ENCODE assay signal across 28 cellular contexts in genomic region chr10:11476035-11476434, GRCh38.
DNase-seq lines count a peak whose midpoint lies in the region; ATAC-seq, FAIRE-seq and TF ChIP-seq lines count a peak whose summit lies in the region.
"Had no signal": no experiment of that assay in that cellular context is flagged by ENCODE, and none has a peak within 500 bp of the region (broad histone marks: within the 10 kb centered on the region; RNA-seq: fewer than 3 reads in every experiment).

No MANE protein-coding gene starts in this region.

- H3K36me3 Mint-ChIP-seq in endodermal cell (ENCODE audit: low read depth) (peaks cover 20% of the 10 kb centered on the region), nephron progenitor cell (ENCODE audit: low read depth) (peaks cover 39% of the 10 kb centered on the region)
- H3K36me3 Mint-ChIP-seq: natural killer cell treated with Interleukin-12 subunit alpha and Interleukin-12 subunit beta and Interleukin-15 and Interleukin-18, amount 100 ng/mL, for 72 hours had no signal

- ATAC-seq in pancreas = no peak
- ATAC-seq in activated CD4-positive, CD25-positive, alpha-beta regulatory T cell treated with anti-CD3 and anti-CD28 coated beads, Interleukin-2, amount 50 U/mL, for 24 hours = no peak
- no peak for ATAC-seq in GM18520 (IDR thresholded peaks at IDR 0.05; ENCODE audit: unreplicated experiment)
- ATAC-seq: heart left ventricle; K562; natural killer cell treated with Interleukin-12 subunit alpha and Interleukin-12 subunit beta and Interleukin-15 and Interleukin-18, amount 100 ng/mL, for 72 hours; right lobe of liver had no signal

- H3K4me1 ChIP-seq in endodermal cell (ENCODE audit: control insufficient read depth, insufficient read depth, low read length) = no peaks in the 10 kb centered on the region
- no peaks in the 10 kb centered on the region for H3K4me1 ChIP-seq in pancreas
- H3K4me1 ChIP-seq: right lobe of liver, thyroid gland had no signal

- H3K9me3 Mint-ChIP-seq in endodermal cell (no peaks in the 10 kb centered on the region), nephron progenitor cell (no peaks in the 10 kb centered on the region)
- H3K9me3 Mint-ChIP-seq: activated CD4-positive, alpha-beta T cell treated with anti-CD3 and anti-CD28 coated beads, Interleukin-2, amount 10 ng/mL, durations not matched to agents 24 days and 14 days; natural killer cell treated with Interleukin-12 subunit alpha and Interleukin-12 subunit beta and Interleukin-15 and Interleukin-18, amount 100 ng/mL, for 72 hours; stimulated activated naive CD8-positive, alpha-beta T cell treated with anti-CD3 and anti-CD28 coated beads, Interleukin-15, Interleukin-2, amounts not matched to agents 100 ng/mL and 50 ng/mL, for 24 hours had no signal

- no peak overlapping the region for H3K4me3 Mint-ChIP-seq in endodermal cell
- no peak overlapping the region for H3K4me3 Mint-ChIP-seq in nephron progenitor cell
- H3K4me3 Mint-ChIP-seq: activated CD4-positive, alpha-beta T cell treated with anti-CD3 and anti-CD28 coated beads, Interleukin-2, amount 10 ng/mL, durations not matched to agents 24 days and 14 days; natural killer cell treated with Interleukin-12 subunit alpha and Interleukin-12 subunit beta and Interleukin-15 and Interleukin-18, amount 100 ng/mL, for 72 hours; stimulated activated naive CD8-positive, alpha-beta T cell treated with anti-CD3 and anti-CD28 coated beads, Interleukin-15, Interleukin-2, amounts not matched to agents 100 ng/mL and 50 ng/mL, for 24 hours had no signal

- TF ChIP-seq CTCF in endodermal cell (conservative IDR thresholded peaks at IDR 0.05) = no peak
- no peak for TF ChIP-seq CTCF in nephron progenitor cell (IDR thresholded peaks at IDR 0.05)
- no peak for TF ChIP-seq CTCF in pancreas (IDR thresholded peaks at IDR 0.05)

- intact Hi-C loops in pancreas (cut with DNase I) = no loop called here

- H3K27me3 ChIP-seq in endodermal cell (ENCODE audit: control insufficient read depth, insufficient read depth, low read length, poor library complexity, severe bottlenecking) (no peaks in the 10 kb centered on the region), pancreas (no peaks in the 10 kb centered on the region)
- H3K27me3 ChIP-seq: heart left ventricle, right lobe of liver, thyroid gland had no signal

- no peak overlapping the region for H3K4me3 ChIP-seq in endodermal cell (ENCODE audit: low read length)
- H3K4me3 ChIP-seq in pancreas = no peak overlapping the region
- H3K4me3 ChIP-seq: heart left ventricle, K562, right lobe of liver, thyroid gland had no signal

- H3K9me3 ChIP-seq in endodermal cell (ENCODE audit: control insufficient read depth, low read length) = no peaks in the 10 kb centered on the region
- no peaks in the 10 kb centered on the region for H3K9me3 ChIP-seq in pancreas
- H3K9me3 ChIP-seq: heart left ventricle, right lobe of liver, SK-N-SH, thyroid gland had no signal

- peak overlapping the region; percentile 76 for H3K27ac Mint-ChIP-seq in endodermal cell
- peak overlapping the region; percentile 40 for H3K27ac Mint-ChIP-seq in nephron progenitor cell
- H3K27ac Mint-ChIP-seq: activated CD4-positive, alpha-beta T cell treated with anti-CD3 and anti-CD28 coated beads, Interleukin-2, amount 10 ng/mL, durations not matched to agents 24 days and 14 days; natural killer cell treated with Interleukin-12 subunit alpha and Interleukin-12 subunit beta and Interleukin-15 and Interleukin-18, amount 100 ng/mL, for 72 hours; stimulated activated naive CD8-positive, alpha-beta T cell treated with anti-CD3 and anti-CD28 coated beads, Interleukin-15, Interleukin-2, amounts not matched to agents 100 ng/mL and 50 ng/mL, for 24 hours had no signal

- H3K36me3 ChIP-seq in endodermal cell (ENCODE audit: control insufficient read depth, insufficient read depth, low read length) (peaks cover 4% of the 10 kb centered on the region), pancreas (peaks cover 0 to 3% (median 0%) of the 10 kb centered on the region in 3 donors)

- H3K27me3 Mint-ChIP-seq in endodermal cell (ENCODE audit: insufficient read depth) (no peaks in the 10 kb centered on the region), nephron progenitor cell (ENCODE audit: low read depth, poor library complexity) (no peaks in the 10 kb centered on the region)
- H3K27me3 Mint-ChIP-seq: activated CD4-positive, alpha-beta T cell treated with anti-CD3 and anti-CD28 coated beads, Interleukin-2, amount 10 ng/mL, durations not matched to agents 24 days and 14 days; natural killer cell treated with Interleukin-12 subunit alpha and Interleukin-12 subunit beta and Interleukin-15 and Interleukin-18, amount 100 ng/mL, for 72 hours; stimulated activated naive CD8-positive, alpha-beta T cell treated with anti-CD3 and anti-CD28 coated beads, Interleukin-15, Interleukin-2, amounts not matched to agents 100 ng/mL and 50 ng/mL, for 24 hours had no signal

- DNase-seq in EH (ENCODE audit: low read depth) (peak; percentile 14), LHCN-M2 (ENCODE audit: low read depth) (peak; percentile 20), endodermal cell (no peak), nephron progenitor cell (no peak), pancreas (no peak), retina (no peak)
- DNase-seq: ACHN; activated CD4-positive, alpha-beta T cell treated with anti-CD3 and anti-CD28 coated beads, Interleukin-2, amount 10 ng/mL, durations not matched to agents 24 days and 14 days; activated naive CD4-positive, alpha-beta T cell treated with anti-CD3 and anti-CD28 coated beads, Interleukin-2, amount 50 U/mL, for 16 hours; activated T-cell treated with anti-CD3 and anti-CD28 coated beads, Interleukin-2, amount 50 U/mL, for 48 hours; amygdala; Calu3; heart left ventricle; NCI-H1694 treated with DMSO at 0.1 percent for 48 hours; NCI-H2171 treated with DMSO at 0.1 percent for 48 hours; NCI-H524 treated with DMSO at 0.1 percent for 48 hours; right lobe of liver; SK-N-SH; stimulated activated CD4-positive, alpha-beta T cell treated with anti-CD3 and anti-CD28 coated beads, Interleukin-4, amount 100 ng/mL, for 4 hours; thyroid gland had no signal

- FAIRE-seq in pancreas (lab: Jason Lieb, UNC) = no peak
- FAIRE-seq: GM12891 had no signal

- 92% methylated on average over 1 of the region's 1 CpG; no CpG with 5 or more reads in 1 of the 2 experiments for WGBS in endodermal cell (ENCODE audit: insufficient coverage in 1 of 2, insufficient read length in 1 of 2), 2 experiments
- 95 to 100% methylated on average over 1 of the region's 1 CpG for WGBS in pancreas, 2 donors

- peaks cover 16% of the 10 kb centered on the region for H3K4me1 Mint-ChIP-seq in endodermal cell
- peaks cover 15% of the 10 kb centered on the region for H3K4me1 Mint-ChIP-seq in nephron progenitor cell

- H3K27ac ChIP-seq in endodermal cell (ENCODE audit: low read depth, low read length) (no peak overlapping the region), pancreas (no peak overlapping the region)
- H3K27ac ChIP-seq: C4-2B, heart left ventricle, right lobe of liver, RWPE1, thyroid gland had no signal

- no peak overlapping the region for H3K9ac ChIP-seq in endodermal cell (ENCODE audit: extremely low read depth, low read length, poor library complexity, severe bottlenecking)
- H3K9ac ChIP-seq: SK-N-SH had no signal

Comparison
In these comparisons a context has a peak if more than half of its experiments do, and no peak if none do; other contexts are left out.
1. DNase-seq: peak in EH (single experiment) and LHCN-M2 (single experiment); none in endodermal cell (single experiment), nephron progenitor cell (single experiment), pancreas (0 of 6) and retina (single experiment).